3 cellular contexts compared by ENCODE assay signal in the genomic region with DNA sequence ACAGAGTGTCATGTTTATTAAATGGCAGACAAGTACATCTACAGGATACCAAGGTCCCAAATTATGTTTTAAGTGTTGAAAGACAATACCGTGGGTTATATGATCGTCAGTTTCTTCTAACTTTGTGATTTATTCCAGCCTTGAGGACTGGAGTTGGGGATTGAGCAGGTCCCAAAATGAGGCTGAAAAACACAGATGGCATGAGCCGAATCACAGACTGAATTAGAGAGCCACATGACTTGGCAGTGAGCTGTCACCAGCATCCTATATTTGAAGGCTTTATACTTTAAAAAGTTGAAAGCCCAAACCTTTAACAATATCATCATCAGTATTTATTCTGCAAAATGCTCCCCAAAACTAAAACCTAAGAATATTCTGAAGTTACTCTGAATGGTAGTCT.
"Had no signal": no experiment of that assay in that cellular context is flagged by ENCODE, and none has a peak within 500 bp of the region (broad histone marks: within the 10 kb centered on the region; RNA-seq: fewer than 3 reads in every experiment).

No MANE protein-coding gene starts in this region.

- ATAC-seq: GM12878 had no signal

- DNase-seq: GDM1, GF-D8 had no signal
